8 cellular contexts compared by ENCODE assay signal in genomic region chr2:78861546-78861945, GRCh38.
A peak's percentile ranks its signal among the peaks of the same experiment; 100 is the strongest.
DNase-seq lines count a peak whose midpoint lies in the region; ATAC-seq, FAIRE-seq and TF ChIP-seq lines count a peak whose summit lies in the region.

No MANE protein-coding gene starts in this region.

- CTCF ChIA-PET in HepG2 (lab: Yijun Ruan, JAX; ENCODE audit: low intra/inter-chr PET ratio, low total read pairs): interaction anchor here (0.6 to 1.9 kb wide), 3 partner anchors 154 to 1908 kb away, joined by 3 to 10 read pairs (median 5); no protein-coding TSS in a partner anchor

- H3K27me3 ChIP-seq in DND-41 (ENCODE audit: insufficient read depth, low read length, poor library complexity) (no peaks in the 10 kb centered on the region), HepG2 (ENCODE audit: control insufficient read depth in 1 of 2, insufficient read depth in 2 of 2, low read length in 2 of 2) (0 out of 5 replicates have a peak, but pooled peaks cover 0 to 3% of the 10 kb centered on the region in 2 experiments)

- no peaks in the 10 kb centered on the region for H3K4me1 ChIP-seq in DND-41 (ENCODE audit: insufficient read depth, low read length)
- no peaks in the 10 kb centered on the region for H3K4me1 ChIP-seq in HepG2 (ENCODE audit: insufficient read depth, low read length)

- no TSS peak for BruUV-seq in HepG2 (replicated peaks; lab: Mats Ljungman, UMichigan)

- H3K79me2 ChIP-seq in DND-41 (ENCODE audit: insufficient read depth, low read length): no peaks in the 10 kb centered on the region
- H3K79me2 ChIP-seq in HepG2 (ENCODE audit: insufficient read depth, low read length): no peaks in the 10 kb centered on the region

- H4K20me1 ChIP-seq in DND-41 (ENCODE audit: insufficient read depth, low read length) (no peaks in the 10 kb centered on the region), HepG2 (ENCODE audit: insufficient read depth, low read length) (no peaks in the 10 kb centered on the region)

- H3K4me2 ChIP-seq in DND-41 (ENCODE audit: insufficient read depth, low read length): no peak overlapping the region
- H3K4me2 ChIP-seq in HepG2 (ENCODE audit: low read depth, low read length): no peak overlapping the region

- TF ChIP-seq CTCF in DND-41 (IDR thresholded peaks at IDR 0.05; ENCODE audit: borderline replicate concordance, extremely low read depth, low read length, poor library complexity, severe bottlenecking) (peak; percentile 48), HepG2 (CRISPR knock-in tag; IDR thresholded peaks at IDR 0.05) (peak; percentile 71)

- peak; percentile 61 for FAIRE-seq in HepG2 (lab: Jason Lieb, UNC)

- H3K4me3 ChIP-seq in DND-41 (ENCODE audit: low read depth in 1 of 2, low read length in 2 of 2) (no peak overlapping the region), HepG2 (replicated peaks in 1 of 3; ENCODE audit: insufficient read depth in 1 of 3, low read depth in 2 of 3, low read length in 3 of 3) (no peak overlapping the region)

- in situ Hi-C loops in HepG2 (cut with HindIII; ENCODE audit: extremely low pct_ligation_motif_present, low pct_unique_long_range_greater_than_20kb): loop anchor here (25.0 kb wide), 1 partner anchor 1899 kb away; no protein-coding TSS in a partner anchor

- no peak for TF ChIP-seq POLR2A in HepG2 (IDR thresholded peaks at IDR 0.05; ENCODE audit: insufficient read depth in 1 of 2, low read depth in 2 of 2, low read length in 2 of 2)

- TF ChIP-seq RAD21 in HepG2 (CRISPR knock-in tag; IDR thresholded peaks at IDR 0.05): peak; percentile 32; the same call in 1 of the 2 replicates

- no peak for DNase-seq in DND-41
- peak; percentile 27 for DNase-seq in RPMI8226
- peak; percentile 51 for DNase-seq in HepG2 (ENCODE audit: low spot score)
- DNase-seq in mucosa of gallbladder (ENCODE audit: low spot score): no peak
- no peak for DNase-seq in kidney tubule cell (ENCODE audit: low spot score)
- DNase-seq in inferior parietal cortex (ENCODE audit: extremely low spot score): no peak

- ATAC-seq in DND-41 (ENCODE audit: insufficient read depth, low read depth) (no peak), HG02588 (IDR thresholded peaks at IDR 0.05; ENCODE audit: unreplicated experiment) (peak; percentile 57), HepG2 (peak; percentile 94), HG02798 (IDR thresholded peaks at IDR 0.05; ENCODE audit: poor library complexity, unreplicated experiment) (no peak)

- TF ChIP-seq EP300 in HepG2 (IDR thresholded peaks at IDR 0.05; ENCODE audit: low read depth in 2 of 2, low read length in 2 of 2): no peak
- TF ChIP-seq EP300 in HepG2 (CRISPR knock-in tag; IDR thresholded peaks at IDR 0.05; ENCODE audit: borderline replicate concordance): no peak

- intact Hi-C loops in HepG2 (cut with micrococcal nuclease; ENCODE audit: unreplicated experiment): loop anchor here (1.0 to 5.0 kb wide), 3 partner anchors 188 to 1908 kb away; no protein-coding TSS in a partner anchor

- H3K27ac ChIP-seq in DND-41 (ENCODE audit: low read length): no peak overlapping the region
- no peak overlapping the region for H3K27ac ChIP-seq in HepG2 (ENCODE audit: extremely low read length, insufficient read depth, low read length)

- POLR2A ChIA-PET in HepG2 (lab: Yijun Ruan, JAX): no interaction called here

- H3K36me3 ChIP-seq in DND-41 (ENCODE audit: insufficient read depth, low read length) (no peaks in the 10 kb centered on the region), HepG2 (replicated peaks in 1 of 2; ENCODE audit: control insufficient read depth in 1 of 2, insufficient read depth in 2 of 2, low read length in 2 of 2) (no peaks in the 10 kb centered on the region)

- WGBS in HepG2 (ENCODE audit: low lambda C conversion rate): 5% methylated on average over 6 of the region's 6 CpGs

- H3K9me3 ChIP-seq in DND-41 (ENCODE audit: insufficient read depth, low read length, severe bottlenecking): no peaks in the 10 kb centered on the region
- H3K9me3 ChIP-seq in HepG2 (ENCODE audit: low read length): no peaks in the 10 kb centered on the region

- H3K9ac ChIP-seq in DND-41 (ENCODE audit: low read depth, low read length): no peak overlapping the region
- H3K9ac ChIP-seq in HepG2 (ENCODE audit: insufficient read depth, low read depth, low read length): no peak overlapping the region

- H2AFZ ChIP-seq in DND-41 (ENCODE audit: low read depth, low read length) (no peak overlapping the region), HepG2 (ENCODE audit: low read length) (no peak overlapping the region)

TF ChIP-seq in HepG2, 621 proteins besides CTCF, POLR2A, EP300 and RAD21:
- TF ChIP-seq STAG1 (CRISPR knock-in tag; IDR thresholded peaks at IDR 0.05): peak; percentile 80
- TF ChIP-seq ZNF224 (CRISPR knock-in tag; IDR thresholded peaks at IDR 0.05): no peak
- TF ChIP-seq GFI1 (CRISPR knock-in tag; IDR thresholded peaks at IDR 0.05; ENCODE audit: borderline replicate concordance): no peak
- TF ChIP-seq ZBTB10 (CRISPR knock-in tag; IDR thresholded peaks at IDR 0.05; ENCODE audit: borderline replicate concordance): no peak
- TF ChIP-seq ZNF430 (CRISPR knock-in tag; IDR thresholded peaks at IDR 0.05): no peak
- TF ChIP-seq REPIN1 (CRISPR knock-in tag; IDR thresholded peaks at IDR 0.05; ENCODE audit: borderline replicate concordance, low read depth): no peak
- no peak for TF ChIP-seq CEBPB (IDR thresholded peaks at IDR 0.05; ENCODE audit: borderline replicate concordance, low read depth, low read length)
- TF ChIP-seq SMC3 (IDR thresholded peaks at IDR 0.05; ENCODE audit: low read length): peak; percentile 72
- no peak for TF ChIP-seq MTERF4 (CRISPR knock-in tag; IDR thresholded peaks at IDR 0.05)
- TF ChIP-seq SIN3B (IDR thresholded peaks at IDR 0.05; ENCODE audit: low read length): no peak
- no peak for TF ChIP-seq PAXIP1 (CRISPR knock-in tag; conservative IDR thresholded peaks at IDR 0.05)
- no peak for TF ChIP-seq PHB2 (IDR thresholded peaks at IDR 0.05; ENCODE audit: partially characterized antibody)
- no peak for TF ChIP-seq ZNF883 (CRISPR knock-in tag; IDR thresholded peaks at IDR 0.05; ENCODE audit: not compliant biosample characterization)

Comparison
In these comparisons a context has a peak if more than half of its experiments do, and no peak if none do; other contexts are left out.
1. ATAC-seq: peak in HG02588 (single experiment) and HepG2 (single experiment); none in DND-41 (single experiment) and HG02798 (single experiment).
2. DNase-seq: peak in RPMI8226 (single experiment) and HepG2 (single experiment); none in DND-41 (single experiment), mucosa of gallbladder (single experiment), kidney tubule cell (single experiment) and inferior parietal cortex (single experiment).